Comparison of ENCODE assay signal across 1 cellular context in genomic region chr1:150234647-150235435, GRCh38.
TF ChIP-seq lines count a peak whose summit lies in the region.

No MANE protein-coding gene starts in this region.

TF ChIP-seq in IMR-90, 13 proteins besides CTCF, POLR2A, EP300 and RAD21:
- TF ChIP-seq NFE2L2 (IDR thresholded peaks at IDR 0.05; ENCODE audit: low read depth, low read length) (no peak), FOS (IDR thresholded peaks at IDR 0.05; ENCODE audit: low read depth, low read length) (no peak), MXI1 (IDR thresholded peaks at IDR 0.05; ENCODE audit: borderline replicate concordance, low read depth, low read length) (0 out of 2 replicates have a peak, but pooled peaks have one; percentile 22), MAZ (IDR thresholded peaks at IDR 0.05; ENCODE audit: borderline replicate concordance, low read depth, low read length) (peak; percentile 66; the same call in 1 of the 2 replicates)
- TF ChIP-seq, protein P1, sequence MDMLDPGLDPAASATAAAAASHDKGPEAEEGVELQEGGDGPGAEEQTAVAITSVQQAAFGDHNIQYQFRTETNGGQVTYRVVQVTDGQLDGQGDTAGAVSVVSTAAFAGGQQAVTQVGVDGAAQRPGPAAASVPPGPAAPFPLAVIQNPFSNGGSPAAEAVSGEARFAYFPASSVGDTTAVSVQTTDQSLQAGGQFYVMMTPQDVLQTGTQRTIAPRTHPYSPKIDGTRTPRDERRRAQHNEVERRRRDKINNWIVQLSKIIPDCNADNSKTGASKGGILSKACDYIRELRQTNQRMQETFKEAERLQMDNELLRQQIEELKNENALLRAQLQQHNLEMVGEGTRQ (IDR thresholded peaks at IDR 0.05; ENCODE audit: low read depth, low read length) = no peak
